In the genomic region with DNA sequence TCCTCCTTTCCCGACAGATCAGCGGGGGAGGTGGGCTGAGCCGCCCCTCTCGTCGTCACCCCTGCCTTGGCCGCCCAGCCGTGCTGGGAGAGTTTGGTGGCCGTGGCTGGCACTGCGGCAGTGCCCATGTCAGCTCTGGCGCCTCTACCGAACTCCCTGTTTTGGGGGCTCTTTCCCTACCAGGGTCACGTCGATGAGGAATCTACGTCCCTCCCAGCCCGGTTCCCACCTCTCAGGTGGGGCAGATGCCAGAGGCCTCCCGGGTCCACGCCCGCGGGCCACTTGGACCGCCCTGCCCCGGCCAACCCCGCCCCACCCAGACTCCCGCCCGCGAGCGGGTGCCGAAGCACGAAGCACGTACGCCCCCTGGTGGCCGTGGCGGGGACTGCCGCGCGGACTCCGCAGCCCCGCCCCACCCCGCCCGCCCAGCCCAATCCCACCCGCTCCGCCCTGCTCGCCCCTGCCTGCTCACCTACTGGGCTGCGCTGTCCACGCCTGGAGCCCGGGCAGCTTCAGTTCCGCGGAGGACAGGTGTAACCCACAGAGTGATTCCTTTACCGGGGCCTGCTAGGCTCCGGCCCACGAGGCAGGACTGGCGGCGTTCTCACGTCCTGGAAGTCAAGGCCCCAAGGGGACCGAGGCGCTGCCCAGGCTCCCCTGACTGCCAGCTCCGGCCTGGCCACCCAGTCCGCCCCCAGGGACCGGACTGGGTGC, we compare ENCODE assay signal across 7 cellular contexts.
A peak's percentile ranks its signal among the peaks of the same experiment; 100 is the strongest.
DNase-seq lines count a peak whose midpoint lies in the region; ATAC-seq, FAIRE-seq and TF ChIP-seq lines count a peak whose summit lies in the region.

No MANE protein-coding gene starts in this region.

- peak overlapping the region; percentile 47; the same call in 1 of the 2 replicates for H3K9ac ChIP-seq in GM12878 (ENCODE audit: control insufficient read depth, insufficient read depth, low read length)

- H3K27ac ChIP-seq in GM12878 (ENCODE audit: control insufficient read depth, insufficient read depth) (no peak overlapping the region), iPS DF 6.9 (ENCODE audit: low read length) (no peak overlapping the region), sigmoid colon (peak overlapping the region; percentile 55 to 80 (median 64))

- intact Hi-C loops in GM12878 (cut with micrococcal nuclease; ENCODE audit: unreplicated experiment) (loop anchor here (1.0 to 10.0 kb wide), 3 partner anchors 161 to 458 kb away; no protein-coding TSS in a partner anchor), sigmoid colon (cut with DNase I) (loop anchor here (1.0 to 10.0 kb wide), 3 partner anchors 185 to 461 kb away; a partner anchor contains a TSS)

- no peaks in the 10 kb centered on the region for H3K9me3 ChIP-seq in GM12878 (replicated peaks; ENCODE audit: control insufficient read depth, insufficient read depth, low read length)
- H3K9me3 ChIP-seq in iPS DF 6.9 (ENCODE audit: control insufficient read depth, insufficient read depth, low read length) = no peaks in the 10 kb centered on the region
- no peaks in the 10 kb centered on the region for H3K9me3 ChIP-seq in sigmoid colon

- H4K20me1 ChIP-seq in GM12878 (ENCODE audit: control insufficient read depth, insufficient read depth) = no peaks in the 10 kb centered on the region

- 1% methylated on average over 44 of the region's 58 CpGs for WGBS in GM12878 (ENCODE audit: insufficient coverage, insufficient replicate concordance, low lambda C conversion rate, missing lambda C conversion rate)
- WGBS in iPS DF 6.9 (ENCODE audit: insufficient coverage, insufficient read length) = no CpG with 5 or more reads among the region's 58 CpGs
- WGBS in sigmoid colon, 2 donors = 1 to 3% methylated on average over 58 of the region's 58 CpGs

- H3K4me1 ChIP-seq in GM12878 (ENCODE audit: control insufficient read depth, insufficient read depth, low read length) (peaks cover 4% of the 10 kb centered on the region), iPS DF 6.9 (ENCODE audit: control insufficient read depth, insufficient read depth, low read length) (peaks cover 7% of the 10 kb centered on the region), sigmoid colon (peaks cover 0 to 32% (median 24%) of the 10 kb centered on the region in 4 donors)

- CTCF ChIA-PET in GM12878 (lab: Yijun Ruan, JAX) = interaction anchor here (0.6 to 4.6 kb wide), 32 partner anchors 8 to 608 kb away, joined by 3 to 26 read pairs (median 6); a partner anchor contains a TSS

- peak overlapping the region; percentile 92 for H2AFZ ChIP-seq in GM12878 (ENCODE audit: control insufficient read depth, low read depth, low read length)

- no peaks in the 10 kb centered on the region for H3K79me2 ChIP-seq in GM12878 (ENCODE audit: control insufficient read depth, insufficient read depth, low read length)

- TF ChIP-seq POLR2A in GM12892 (IDR thresholded peaks at IDR 0.05; ENCODE audit: low read depth, low read length) = no peak
- TF ChIP-seq POLR2A in GM12878 (IDR thresholded peaks at IDR 0.05; ENCODE audit: low read depth, low read length) = peak; percentile 61; the same call in 1 of the 2 replicates
- TF ChIP-seq POLR2A in sigmoid colon (IDR thresholded peaks at IDR 0.05) = no peak

- peak; percentile 37 to 72 (median 70); a peak in 4 of 6 replicates for TF ChIP-seq CTCF in GM12878 (IDR thresholded peaks at IDR 0.05 in 2 of 3, conservative IDR thresholded peaks at IDR 0.05 in 1 of 3; ENCODE audit: control insufficient read depth in 2 of 3, extremely low read depth in 1 of 3, insufficient read depth in 1 of 3, low read depth in 3 of 3, low read length in 3 of 3)
- TF ChIP-seq CTCF in sigmoid colon (IDR thresholded peaks at IDR 0.05) = peak in 3 of 4 experiments; percentile 45 to 100 (median 68)

- TF ChIP-seq EP300 in GM12878 (IDR thresholded peaks at IDR 0.05; ENCODE audit: borderline replicate concordance in 1 of 2, control insufficient read depth in 1 of 2, low read depth in 2 of 2, low read length in 2 of 2) (no peak), sigmoid colon (IDR thresholded peaks at IDR 0.05) (no peak)

- FAIRE-seq in GM12892 (lab: Jason Lieb, UNC) (peak; percentile 56), GM12878 (lab: Jason Lieb, UNC) (no peak)

- in situ Hi-C loops in GM12878 (cut with MboI) = loop anchor here (5.0 to 10.0 kb wide), 2 partner anchors 158 to 461 kb away; no protein-coding TSS in a partner anchor

- SMC1A ChIA-PET in GM12878 (lab: Charles Lee; ENCODE audit: uncharacterized antibody, unreplicated experiment) = interaction anchor here (0.7 to 3.8 kb wide), 13 partner anchors 10 to 458 kb away, joined by 3 to 19 read pairs (median 3); no protein-coding TSS in a partner anchor

- RAD21 ChIA-PET in GM12878 (lab: Charles Lee; ENCODE audit: unreplicated experiment) = interaction anchor here (0.6 to 2.1 kb wide), 17 partner anchors 34 to 607 kb away, joined by 3 to 16 read pairs (median 4); no protein-coding TSS in a partner anchor

- DNase-seq in GM12892 (ENCODE audit: insufficient read length) (peak; percentile 74), NCI-H1105 (lab: John Stamatoyannopoulos, UW) (peak; percentile 86), T1000 (lab: John Stamatoyannopoulos, UW) (peak; percentile 77), GM12878 (ENCODE audit: low read depth, low spot score) (no peak), iPS DF 6.9 (ENCODE audit: low read depth, low spot score) (peak; percentile 45), sigmoid colon (peak; percentile 91)

- H3K27me3 ChIP-seq in GM12878 (replicated peaks in 1 of 2; ENCODE audit: control insufficient read depth in 2 of 2, insufficient read depth in 2 of 2, low read length in 1 of 2) (no peaks in the 10 kb centered on the region), iPS DF 6.9 (ENCODE audit: control insufficient read depth, insufficient read depth, low read length) (no peaks in the 10 kb centered on the region), sigmoid colon (no peaks in the 10 kb centered on the region)

- H3K4me3 ChIP-seq in GM12878 = peak overlapping the region; percentile 79
- H3K4me3 ChIP-seq in iPS DF 6.9 (ENCODE audit: low read length) = peak overlapping the region; percentile 80; the same call in 1 of the 2 replicates
- peak overlapping the region; percentile 44 to 76 (median 60) for H3K4me3 ChIP-seq in sigmoid colon

- H3K4me2 ChIP-seq in GM12878 (ENCODE audit: control insufficient read depth, insufficient read depth) = peak overlapping the region; percentile 98

- POLR2A ChIA-PET in GM12878 (lab: Charles Lee) = interaction anchor here (1.3 kb wide), 1 partner anchor 185 kb away, joined by 4 read pairs; no protein-coding TSS in a partner anchor

- no TSS peak for BruUV-seq in GM12878 (replicated peaks; lab: Mats Ljungman, UMichigan)

- ATAC-seq in HG02623 (IDR thresholded peaks at IDR 0.05; ENCODE audit: unreplicated experiment) (peak; percentile 70), GM12878 (peak; percentile 88)

- H3K36me3 ChIP-seq in GM12878 (ENCODE audit: control insufficient read depth in 2 of 2, insufficient read depth in 2 of 2, low read length in 1 of 2) (no peaks in the 10 kb centered on the region), iPS DF 6.9 (ENCODE audit: control insufficient read depth, insufficient read depth, low read length) (no peaks in the 10 kb centered on the region), sigmoid colon (no peaks in the 10 kb centered on the region)

- peak; percentile 77 for TF ChIP-seq RAD21 in GM12878 (IDR thresholded peaks at IDR 0.05; ENCODE audit: insufficient read depth, low read depth, low read length)

TF ChIP-seq in GM12878, 131 proteins besides CTCF, POLR2A, EP300 and RAD21 (continues in another document):
- TF ChIP-seq, protein P1, sequence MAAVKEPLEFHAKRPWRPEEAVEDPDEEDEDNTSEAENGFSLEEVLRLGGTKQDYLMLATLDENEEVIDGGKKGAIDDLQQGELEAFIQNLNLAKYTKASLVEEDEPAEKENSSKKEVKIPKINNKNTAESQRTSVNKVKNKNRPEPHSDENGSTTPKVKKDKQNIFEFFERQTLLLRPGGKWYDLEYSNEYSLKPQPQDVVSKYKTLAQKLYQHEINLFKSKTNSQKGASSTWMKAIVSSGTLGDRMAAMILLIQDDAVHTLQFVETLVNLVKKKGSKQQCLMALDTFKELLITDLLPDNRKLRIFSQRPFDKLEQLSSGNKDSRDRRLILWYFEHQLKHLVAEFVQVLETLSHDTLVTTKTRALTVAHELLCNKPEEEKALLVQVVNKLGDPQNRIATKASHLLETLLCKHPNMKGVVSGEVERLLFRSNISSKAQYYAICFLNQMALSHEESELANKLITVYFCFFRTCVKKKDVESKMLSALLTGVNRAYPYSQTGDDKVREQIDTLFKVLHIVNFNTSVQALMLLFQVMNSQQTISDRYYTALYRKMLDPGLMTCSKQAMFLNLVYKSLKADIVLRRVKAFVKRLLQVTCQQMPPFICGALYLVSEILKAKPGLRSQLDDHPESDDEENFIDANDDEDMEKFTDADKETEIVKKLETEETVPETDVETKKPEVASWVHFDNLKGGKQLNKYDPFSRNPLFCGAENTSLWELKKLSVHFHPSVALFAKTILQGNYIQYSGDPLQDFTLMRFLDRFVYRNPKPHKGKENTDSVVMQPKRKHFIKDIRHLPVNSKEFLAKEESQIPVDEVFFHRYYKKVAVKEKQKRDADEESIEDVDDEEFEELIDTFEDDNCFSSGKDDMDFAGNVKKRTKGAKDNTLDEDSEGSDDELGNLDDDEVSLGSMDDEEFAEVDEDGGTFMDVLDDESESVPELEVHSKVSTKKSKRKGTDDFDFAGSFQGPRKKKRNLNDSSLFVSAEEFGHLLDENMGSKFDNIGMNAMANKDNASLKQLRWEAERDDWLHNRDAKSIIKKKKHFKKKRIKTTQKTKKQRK (IDR thresholded peaks at IDR 0.05; ENCODE audit: low read depth, low read length) = no peak
- TF ChIP-seq MTA2 (IDR thresholded peaks at IDR 0.05; ENCODE audit: low read depth) (no peak), FOXM1 (IDR thresholded peaks at IDR 0.05; ENCODE audit: low read depth, low read length) (no peak), ASH2L (IDR thresholded peaks at IDR 0.05; ENCODE audit: borderline replicate concordance, low read depth) (no peak), NFYA (IDR thresholded peaks at IDR 0.05; ENCODE audit: borderline replicate concordance, low read depth, low read length) (no peak), IKZF2 (IDR thresholded peaks at IDR 0.05) (no peak)
- TF ChIP-seq, protein P2, sequence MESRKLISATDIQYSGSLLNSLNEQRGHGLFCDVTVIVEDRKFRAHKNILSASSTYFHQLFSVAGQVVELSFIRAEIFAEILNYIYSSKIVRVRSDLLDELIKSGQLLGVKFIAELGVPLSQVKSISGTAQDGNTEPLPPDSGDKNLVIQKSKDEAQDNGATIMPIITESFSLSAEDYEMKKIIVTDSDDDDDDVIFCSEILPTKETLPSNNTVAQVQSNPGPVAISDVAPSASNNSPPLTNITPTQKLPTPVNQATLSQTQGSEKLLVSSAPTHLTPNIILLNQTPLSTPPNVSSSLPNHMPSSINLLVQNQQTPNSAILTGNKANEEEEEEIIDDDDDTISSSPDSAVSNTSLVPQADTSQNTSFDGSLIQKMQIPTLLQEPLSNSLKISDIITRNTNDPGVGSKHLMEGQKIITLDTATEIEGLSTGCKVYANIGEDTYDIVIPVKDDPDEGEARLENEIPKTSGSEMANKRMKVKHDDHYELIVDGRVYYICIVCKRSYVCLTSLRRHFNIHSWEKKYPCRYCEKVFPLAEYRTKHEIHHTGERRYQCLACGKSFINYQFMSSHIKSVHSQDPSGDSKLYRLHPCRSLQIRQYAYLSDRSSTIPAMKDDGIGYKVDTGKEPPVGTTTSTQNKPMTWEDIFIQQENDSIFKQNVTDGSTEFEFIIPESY (IDR thresholded peaks at IDR 0.05) = no peak

Comparison
In these comparisons a context has a peak if more than half of its experiments do, and no peak if none do; other contexts are left out.
1. H3K27ac ChIP-seq: peak in sigmoid colon (4 of 4); none in GM12878 (single experiment) and iPS DF 6.9 (single experiment).
2. Peak in every context shown above with its lines, with median percentiles within 50 percentile points of each other: H3K4me3 ChIP-seq.